In genomic region chr1:32516402-32516801, GRCh38 we compare ENCODE assay signal across 9 cellular contexts. TPM values are rescaled to one million over a fixed set of nuclear protein-coding genes. Genes with fewer than 3 reads are reported as not detected.
"Had no signal": no experiment of that assay in that cellular context is flagged by ENCODE, and none has a peak within 500 bp of the region (broad histone marks: within the 10 kb centered on the region; RNA-seq: fewer than 3 reads in every experiment).

No MANE protein-coding gene starts in this region.

- DNase-seq: GOT3, H7, IMR-90, KBM-7 had no signal

- H3K36me3 ChIP-seq: HAP-1 had no signal

- H3K9me3 ChIP-seq: HAP-1 had no signal

- FAIRE-seq: HTR-8/SVneo had no signal

- H3K27ac ChIP-seq: KMS-11 had no signal

- H3K9ac ChIP-seq: KMS-11 had no signal

- H3K4me2 ChIP-seq: KMS-11 had no signal

- H3K4me3 ChIP-seq: HAP-1 had no signal

- ATAC-seq: HCT116 had no signal

RNA-seq across cellular contexts. Expression of gene ZBTB8B, which starts 51.5 kb away (rescaled TPM):
- total RNA-seq: HT-29, IMR-90 had no signal
- polyA plus RNA-seq: IMR-90 had no signal
